Comparison of ENCODE assay signal across 30 cellular contexts in genomic region chr16:78821335-78821734, GRCh38.
"Had no signal": no experiment of that assay in that cellular context is flagged by ENCODE, and none has a peak within 500 bp of the region (broad histone marks: within the 10 kb centered on the region; RNA-seq: fewer than 3 reads in every experiment).

No MANE protein-coding gene starts in this region.

- H3K4me1 ChIP-seq: spleen, upper lobe of right lung had no signal

- H3K27me3 Mint-ChIP-seq: naive thymus-derived CD8-positive, alpha-beta T cell; natural killer cell treated with Interleukin-12 subunit alpha and Interleukin-12 subunit beta and Interleukin-15 and Interleukin-18, amount 100 ng/mL, for 72 hours; stimulated activated memory B cell treated with anti-CD40 and anti-IgM and Interleukin-4, amounts not matched to agents 10 μg/mL and 1 μg/mL and 100 μg/mL, for 72 hours; stimulated activated naive CD8-positive, alpha-beta T cell treated with anti-CD3 and anti-CD28 coated beads, Interleukin-15, amount 100 ng/mL, for 72 hours; type B pancreatic cell had no signal

- H3K9me3 ChIP-seq: neutrophil, pancreas, psoas muscle, spleen, suprapubic skin, testis, tibial artery, transverse colon, upper lobe of right lung, uterus had no signal

- DNase-seq: naive thymus-derived CD8-positive, alpha-beta T cell; nephron progenitor cell; nucleus accumbens; pancreas; psoas muscle; right cardiac atrium; spleen; stimulated activated CD4-positive, alpha-beta T cell treated with anti-CD3 and anti-CD28 coated beads, Interleukin-12 subunit alpha, Interleukin-12 subunit beta, amount 100 ng/mL, for 4 hours; stimulated activated CD4-positive, alpha-beta T cell treated with anti-CD3 and anti-CD28 coated beads, Interleukin-1b, Interleukin-23, amount 100 ng/mL, for 48 hours; stimulated activated CD4-positive, alpha-beta T cell treated with anti-CD3 and anti-CD28 coated beads, Interleukin-4, amount 100 ng/mL, for 1 hour; stimulated activated CD4-positive, alpha-beta T cell treated with anti-CD3 and anti-CD28 coated beads, Interleukin-4, amount 100 ng/mL, for 4 hours; stimulated activated CD8-positive, alpha-beta memory T cell treated with anti-CD3 and anti-CD28 coated beads, Interleukin-4, amount 100 ng/mL, for 48 hours; stimulated activated naive CD4-positive, alpha-beta T cell; stimulated activated naive CD8-positive, alpha-beta T cell treated with anti-CD3 and anti-CD28 coated beads, Interleukin-15, amount 100 ng/mL, for 72 hours; stimulated activated naive CD8-positive, alpha-beta T cell treated with anti-CD3 and anti-CD28 coated beads, Interleukin-15, Interleukin-2, amounts not matched to agents 100 U/mL and 50 U/mL, for 24 hours; substantia nigra; testis; tibial artery; transverse colon; upper lobe of right lung; uterus had no signal

- H3K4me3 Mint-ChIP-seq: naive thymus-derived CD8-positive, alpha-beta T cell; natural killer cell treated with Interleukin-12 subunit alpha and Interleukin-12 subunit beta and Interleukin-15 and Interleukin-18, amount 100 ng/mL, for 72 hours; nephron progenitor cell; neural crest cell; stimulated activated memory B cell treated with anti-CD40 and anti-IgM and Interleukin-4, amounts not matched to agents 10 μg/mL and 1 μg/mL and 100 μg/mL, for 72 hours; stimulated activated naive CD8-positive, alpha-beta T cell treated with anti-CD3 and anti-CD28 coated beads, Interleukin-15, amount 100 ng/mL, for 72 hours; type B pancreatic cell had no signal

- H3K36me3 Mint-ChIP-seq: natural killer cell treated with Interleukin-12 subunit alpha and Interleukin-12 subunit beta and Interleukin-15 and Interleukin-18, amount 100 ng/mL, for 72 hours had no signal

- H3K27me3 ChIP-seq: neutrophil, pancreas, spleen, suprapubic skin, testis, tibial artery, transverse colon, upper lobe of right lung, uterus had no signal

- H3K4me2 ChIP-seq: smooth muscle cell had no signal

- H3K4me3 ChIP-seq: pancreas, psoas muscle, skin epidermis, smooth muscle cell, spleen, suprapubic skin, testis, tibial artery, transverse colon, upper lobe of right lung, uterus had no signal

- ATAC-seq: naive thymus-derived CD8-positive, alpha-beta T cell; natural killer cell treated with Interleukin-12 subunit alpha and Interleukin-12 subunit beta and Interleukin-15 and Interleukin-18, amount 100 ng/mL, for 72 hours; pancreas; psoas muscle; right cardiac atrium; sciatic nerve; stimulated activated memory B cell treated with anti-CD40 and anti-IgM and Interleukin-4, amounts not matched to agents 10 μg/mL and 1 μg/mL and 100 μg/mL, for 72 hours; stimulated activated naive CD8-positive, alpha-beta T cell treated with anti-CD3 and anti-CD28 coated beads, Interleukin-15, amount 100 ng/mL, for 72 hours; stimulated activated naive CD8-positive, alpha-beta T cell treated with anti-CD3 and anti-CD28 coated beads, Interleukin-15, Interleukin-2, amounts not matched to agents 100 U/mL and 50 U/mL, for 24 hours; upper lobe of right lung had no signal

- H3K4me1 Mint-ChIP-seq: stimulated activated memory B cell treated with anti-CD40 and anti-IgM and Interleukin-4, amounts not matched to agents 10 μg/mL and 1 μg/mL and 100 μg/mL, for 72 hours; stimulated activated naive CD8-positive, alpha-beta T cell treated with anti-CD3 and anti-CD28 coated beads, Interleukin-15, amount 100 ng/mL, for 72 hours had no signal

- H3K27ac Mint-ChIP-seq: naive thymus-derived CD8-positive, alpha-beta T cell; natural killer cell treated with Interleukin-12 subunit alpha and Interleukin-12 subunit beta and Interleukin-15 and Interleukin-18, amount 100 ng/mL, for 72 hours; nephron progenitor cell; stimulated activated memory B cell treated with anti-CD40 and anti-IgM and Interleukin-4, amounts not matched to agents 10 μg/mL and 1 μg/mL and 100 μg/mL, for 72 hours; stimulated activated naive CD8-positive, alpha-beta T cell treated with anti-CD3 and anti-CD28 coated beads, Interleukin-15, amount 100 ng/mL, for 72 hours; type B pancreatic cell had no signal

- H3K27ac ChIP-seq: neutrophil, pancreas, psoas muscle, skin epidermis, spleen, suprapubic skin, testis, tibial artery, transverse colon, upper lobe of right lung, uterus had no signal

- H3K36me3 ChIP-seq: neutrophil, pancreas, spleen, suprapubic skin, tibial artery, transverse colon, upper lobe of right lung, uterus had no signal

- H3K9me3 Mint-ChIP-seq: natural killer cell treated with Interleukin-12 subunit alpha and Interleukin-12 subunit beta and Interleukin-15 and Interleukin-18, amount 100 ng/mL, for 72 hours had no signal
